ENCODE assay signal across 19 cellular contexts in genomic region chr16:84893467-84893848, GRCh38.
DNase-seq lines count a peak whose midpoint lies in the region; ATAC-seq and TF ChIP-seq lines count a peak whose summit lies in the region.
"Had no signal": no experiment of that assay in that cellular context is flagged by ENCODE, and none has a peak within 500 bp of the region (broad histone marks: within the 10 kb centered on the region; RNA-seq: fewer than 3 reads in every experiment).

No MANE protein-coding gene starts in this region.

- POLR2A ChIA-PET in PC-9 (lab: Charles Lee; ENCODE audit: unreplicated experiment) = no interaction called here

- H3K4me1 ChIP-seq in BLaER1 (peaks cover 51% of the 10 kb centered on the region), PC-9 (replicated peaks; ENCODE audit: insufficient read depth) (peaks cover 18% of the 10 kb centered on the region), lower lobe of right lung (peaks cover 15% of the 10 kb centered on the region)

- H3K36me3 ChIP-seq in BLaER1 (no peaks in the 10 kb centered on the region), PC-9 (ENCODE audit: low read depth) (no peaks in the 10 kb centered on the region), lower lobe of right lung (peaks cover 21% of the 10 kb centered on the region)

- H3K4me2 ChIP-seq in BLaER1 (peak overlapping the region; percentile 64), PC-9 (peak overlapping the region; percentile 49)

- H3K4me3 ChIP-seq in BLaER1 (no peak overlapping the region), PC-9 (no peak overlapping the region), lower lobe of right lung (no peak overlapping the region)

- no peaks in the 10 kb centered on the region for H4K20me1 ChIP-seq in BLaER1
- no peaks in the 10 kb centered on the region for H4K20me1 ChIP-seq in PC-9 (ENCODE audit: insufficient read depth)

- CTCF ChIA-PET in PC-9 (lab: Charles Lee) = no interaction called here

- H3F3A ChIP-seq in PC-9 (ENCODE audit: insufficient read depth, low read depth) = peaks cover 10% of the 10 kb centered on the region; the same call in 1 of the 2 replicates

- BruUV-seq in PC-9 (replicated peaks; lab: Mats Ljungman, UMichigan) = no TSS peak

- in situ Hi-C loops in GM13977 (cut with MboI; ENCODE audit: low pct_unique_long_range_greater_than_20kb, low sequenced_read_pairs, unreplicated experiment) = no loop called here

- H3K9me2 ChIP-seq in PC-9 (ENCODE audit: insufficient read depth) = no peaks in the 10 kb centered on the region

- DNase-seq in PC-9 = no peak
- DNase-seq in lower lobe of right lung = no peak
- DNase-seq in GM13977 (ENCODE audit: low spot score) = no peak
- DNase-seq in putamen (ENCODE audit: low spot score) = no peak
- DNase-seq in NK-92 treated with Interleukin-12 subunit alpha and Interleukin-12 subunit beta, amount 100 ng/mL, for 24 hours (lab: John Stamatoyannopoulos, UW) = no peak
- DNase-seq: Caco-2; CD4-positive, alpha-beta T cell; DMS 273 treated with DMSO at 0.1 percent for 48 hours; H7; NCI-H1105; NCI-H2081; NCI-H2171 treated with DMSO at 0.1 percent for 48 hours; NCI-H524 treated with DMSO at 0.1 percent for 48 hours; NCI-H82; OCI-M1 had no signal

- no peak for TF ChIP-seq CTCF in PC-9 (conservative IDR thresholded peaks at IDR 0.05)
- no peak for TF ChIP-seq CTCF in lower lobe of right lung (IDR thresholded peaks at IDR 0.05)
- no peak for TF ChIP-seq CTCF in GM13977 (IDR thresholded peaks at IDR 0.05; ENCODE audit: extremely low read depth, insufficient read depth, missing control alignments)

- ATAC-seq in GM18511 (IDR thresholded peaks at IDR 0.05; ENCODE audit: unreplicated experiment) (peak; percentile 13), lower lobe of right lung (no peak), GM19328 (IDR thresholded peaks at IDR 0.05; ENCODE audit: unreplicated experiment) (no peak)
- ATAC-seq: Right ventricle myocardium inferior had no signal

- no peaks in the 10 kb centered on the region for H3K79me2 ChIP-seq in PC-9 (ENCODE audit: low read depth)

- H3K9ac ChIP-seq in BLaER1 = no peak overlapping the region

- H3K27ac ChIP-seq in BLaER1 = no peak overlapping the region
- H3K27ac ChIP-seq in PC-9 = peak overlapping the region; percentile 41
- H3K27ac ChIP-seq in lower lobe of right lung = peak overlapping the region; percentile 41

- H3K9me3 ChIP-seq in BLaER1 (peaks cover 16% of the 10 kb centered on the region; the same call in 1 of the 2 replicates), PC-9 (ENCODE audit: insufficient read depth, low read depth) (no peaks in the 10 kb centered on the region), lower lobe of right lung (no peaks in the 10 kb centered on the region)
- H3K9me3 ChIP-seq: Caco-2 had no signal

- intact Hi-C loops in PC-9 (cut with micrococcal nuclease; ENCODE audit: unreplicated experiment) (no loop called here), lower lobe of right lung (cut with DNase I) (no loop called here)

- H3K27me3 ChIP-seq in BLaER1 = no peaks in the 10 kb centered on the region
- H3K27me3 ChIP-seq in PC-9 (ENCODE audit: insufficient read depth, low read depth) = no peaks in the 10 kb centered on the region
- H3K27me3 ChIP-seq in lower lobe of right lung (ENCODE audit: low read depth) = no peaks in the 10 kb centered on the region

- no peak overlapping the region for H2AFZ ChIP-seq in PC-9
